8 cellular contexts compared by ENCODE assay signal in the genomic region with DNA sequence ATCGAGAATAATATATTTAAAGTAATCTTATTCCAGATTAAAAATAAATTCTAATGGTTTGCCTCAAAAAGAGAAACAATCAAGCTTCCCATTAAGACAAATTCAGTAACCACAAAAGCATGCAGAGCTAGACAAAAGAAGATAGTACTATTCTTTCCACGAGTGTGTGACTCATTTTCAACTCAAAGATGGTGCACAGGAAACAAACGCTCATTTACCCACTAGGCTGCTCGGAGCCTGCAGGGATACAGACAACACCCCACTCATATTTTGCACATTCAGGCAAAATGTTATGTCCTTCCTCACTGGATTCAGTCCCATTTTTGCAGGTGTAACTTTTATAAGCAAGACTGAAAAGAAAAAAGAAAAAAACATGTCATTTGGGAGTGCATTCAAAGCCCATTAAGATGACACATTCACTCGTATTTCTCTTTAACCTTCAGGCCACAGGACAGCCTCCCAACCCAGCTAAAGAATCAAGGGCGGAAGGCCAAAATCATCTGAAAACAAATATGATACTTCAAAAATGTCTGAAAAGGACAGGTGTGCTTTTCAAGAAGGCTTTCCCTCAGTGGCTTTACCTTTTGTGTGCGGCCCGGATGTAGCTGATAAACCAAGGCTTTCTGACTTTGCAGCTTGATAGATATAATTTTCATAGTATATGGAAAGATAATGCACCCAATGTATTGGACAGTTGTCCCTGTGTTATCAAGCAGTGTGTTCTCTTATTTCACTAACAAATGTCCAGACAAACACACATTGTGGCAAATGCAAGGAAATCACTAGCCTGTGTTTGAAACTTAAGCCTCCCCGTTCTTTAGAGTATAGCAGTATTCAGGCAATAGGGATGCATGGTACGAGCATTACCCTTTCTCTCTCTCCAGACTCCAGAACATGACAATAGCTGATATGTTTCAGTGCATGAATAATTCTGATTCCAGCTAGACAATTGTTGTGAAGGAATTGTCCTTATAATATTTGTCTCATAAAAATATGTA.
DNase-seq lines count a peak whose midpoint lies in the region; ATAC-seq lines count a peak whose summit lies in the region.

No MANE protein-coding gene starts in this region.

- peaks cover 7% of the 10 kb centered on the region for H3K4me1 ChIP-seq in mesenchymal stem cell (ENCODE audit: control insufficient read depth, insufficient read depth, low read depth, low read length)

- POLR2A ChIA-PET in activated naive CD8-positive, alpha-beta T cell treated with anti-CD3 and anti-CD28 coated beads, Interleukin-2, amount 10 ng/mL, durations not matched to agents 7 days and 5 days (lab: Charles Lee) = interaction anchor here (0.7 kb wide), 1 partner anchor 18 kb away, joined by 4 read pairs; no protein-coding TSS in a partner anchor

- no peak overlapping the region for H2BK120ac ChIP-seq in mesenchymal stem cell (ENCODE audit: low read depth, low read length)

- no peak overlapping the region for H3K4me3 ChIP-seq in mesenchymal stem cell (ENCODE audit: insufficient read depth in 1 of 2, low read depth in 1 of 2, low read length in 2 of 2)

- no peaks in the 10 kb centered on the region for H3K9me3 Mint-ChIP-seq in activated naive CD8-positive, alpha-beta T cell treated with anti-CD3 and anti-CD28 coated beads, Interleukin-2, amount 10 ng/mL, durations not matched to agents 7 days and 5 days

- H3K4me2 ChIP-seq in mesenchymal stem cell (ENCODE audit: low read length, poor library complexity, severe bottlenecking) = no peak overlapping the region

- H3K4me3 Mint-ChIP-seq in activated naive CD8-positive, alpha-beta T cell treated with anti-CD3 and anti-CD28 coated beads, Interleukin-2, amount 10 ng/mL, durations not matched to agents 7 days and 5 days = no peak overlapping the region

- H3K14ac ChIP-seq in mesenchymal stem cell (ENCODE audit: low read length in 2 of 2) = no peak overlapping the region

- peak overlapping the region in 1 of 2 experiments; percentile 18 for H3K4ac ChIP-seq in mesenchymal stem cell (ENCODE audit: low read depth in 1 of 2, low read length in 2 of 2)

- H2BK15ac ChIP-seq in mesenchymal stem cell (ENCODE audit: low read depth, poor library complexity, severe bottlenecking) = no peak overlapping the region

- no peak overlapping the region for H4K91ac ChIP-seq in mesenchymal stem cell (ENCODE audit: low read length)

- H3K18ac ChIP-seq in mesenchymal stem cell (ENCODE audit: low read depth in 1 of 2, low read length in 2 of 2) = peak overlapping the region in 1 of 2 experiments; percentile 63

- peak overlapping the region; percentile 86 for H3K27ac ChIP-seq in mesenchymal stem cell (ENCODE audit: low read length, poor library complexity, severe bottlenecking)

- H3K27me3 ChIP-seq in mesenchymal stem cell (ENCODE audit: control insufficient read depth in 1 of 2, insufficient read depth in 1 of 2, low read length in 2 of 2) = no peaks in the 10 kb centered on the region

- H2BK5ac ChIP-seq in mesenchymal stem cell (ENCODE audit: low read depth, low read length, poor library complexity, severe bottlenecking) = peak overlapping the region; percentile 47

- H3K27me3 Mint-ChIP-seq in activated naive CD8-positive, alpha-beta T cell treated with anti-CD3 and anti-CD28 coated beads, Interleukin-2, amount 10 ng/mL, durations not matched to agents 7 days and 5 days = peaks cover 5% of the 10 kb centered on the region

- peak overlapping the region; percentile 78 for H2AK5ac ChIP-seq in mesenchymal stem cell (ENCODE audit: low read length, severe bottlenecking)

- WGBS in mesenchymal stem cell = 48% methylated on average over 8 of the region's 10 CpGs

- no peaks in the 10 kb centered on the region for H3K9me3 ChIP-seq in mesenchymal stem cell (ENCODE audit: control insufficient read depth, low read length)

- H3K9ac ChIP-seq in mesenchymal stem cell (ENCODE audit: low read length) = peak overlapping the region; percentile 83

- H3K4me1 Mint-ChIP-seq in activated naive CD8-positive, alpha-beta T cell treated with anti-CD3 and anti-CD28 coated beads, Interleukin-2, amount 10 ng/mL, durations not matched to agents 7 days and 5 days = peaks cover 19% of the 10 kb centered on the region

- peak overlapping the region; percentile 17 to 32 for H2BK12ac ChIP-seq in mesenchymal stem cell (ENCODE audit: low read length in 2 of 2)

- H3K23ac ChIP-seq in mesenchymal stem cell (ENCODE audit: low read length in 2 of 2) = no peak overlapping the region

- no peaks in the 10 kb centered on the region for H3K79me1 ChIP-seq in mesenchymal stem cell (replicated peaks; ENCODE audit: low read length, poor library complexity, severe bottlenecking)

- ATAC-seq in activated naive CD8-positive, alpha-beta T cell treated with anti-CD3 and anti-CD28 coated beads, Interleukin-2, amount 10 ng/mL, durations not matched to agents 7 days and 5 days (ENCODE audit: low read depth) = peak; percentile 57
- no peak for ATAC-seq in HG02973 (IDR thresholded peaks at IDR 0.05; ENCODE audit: unreplicated experiment)

- H2AFZ ChIP-seq in mesenchymal stem cell (ENCODE audit: low read depth, low read length) = no peak overlapping the region

- no peak overlapping the region for H3K27ac Mint-ChIP-seq in activated naive CD8-positive, alpha-beta T cell treated with anti-CD3 and anti-CD28 coated beads, Interleukin-2, amount 10 ng/mL, durations not matched to agents 7 days and 5 days

- H3K36me3 ChIP-seq in mesenchymal stem cell (ENCODE audit: control insufficient read depth in 1 of 2, insufficient read depth in 2 of 2, low read depth in 1 of 2, low read length in 2 of 2) = no peaks in the 10 kb centered on the region

- H3K36me3 Mint-ChIP-seq in activated naive CD8-positive, alpha-beta T cell treated with anti-CD3 and anti-CD28 coated beads, Interleukin-2, amount 10 ng/mL, durations not matched to agents 7 days and 5 days = no peaks in the 10 kb centered on the region

- H4K8ac ChIP-seq in mesenchymal stem cell (ENCODE audit: low read length) = no peak overlapping the region

- DNase-seq in DMS53 (lab: John Stamatoyannopoulos, UW) (peak; percentile 86), NCI-H1092 (lab: John Stamatoyannopoulos, UW) (peak; percentile 3), mesenchymal stem cell (peak; percentile 81), DMS 273 treated with DMSO at 0.1 percent for 48 hours (lab: John Stamatoyannopoulos, UW) (no peak), HuH-7 (ENCODE audit: low spot score) (no peak), SKM-1 treated with dmso at 0.1 percent for 144 hours (lab: John Stamatoyannopoulos, UW; ENCODE audit: unreplicated experiment) (no peak)
- no peak for DNase-seq in activated naive CD8-positive, alpha-beta T cell treated with anti-CD3 and anti-CD28 coated beads, Interleukin-2, amount 10 ng/mL, durations not matched to agents 7 days and 5 days

Comparison
In these comparisons a context has a peak if more than half of its experiments do, and no peak if none do; other contexts are left out.
1. DNase-seq: peak in DMS53 (single experiment), NCI-H1092 (single experiment) and mesenchymal stem cell (single experiment); none in activated naive CD8-positive, alpha-beta T cell treated with anti-CD3 and anti-CD28 coated beads, Interleukin-2, amount 10 ng/mL, durations not matched to agents 7 days and 5 days (single experiment), DMS 273 treated with DMSO at 0.1 percent for 48 hours (single experiment), HuH-7 (single experiment) and SKM-1 treated with dmso at 0.1 percent for 144 hours (single experiment).